9 cellular contexts compared by ENCODE assay signal in genomic region chr9:100700689-100701318, GRCh38.
DNase-seq lines count a peak whose midpoint lies in the region; ATAC-seq and TF ChIP-seq lines count a peak whose summit lies in the region.
"Had no signal": no experiment of that assay in that cellular context is flagged by ENCODE, and none has a peak within 500 bp of the region (broad histone marks: within the 10 kb centered on the region; RNA-seq: fewer than 3 reads in every experiment).

No MANE protein-coding gene starts in this region.

- TF ChIP-seq EP300 in stomach (IDR thresholded peaks at IDR 0.05): no peak

- ATAC-seq in GM21723 (IDR thresholded peaks at IDR 0.05; ENCODE audit: unreplicated experiment): peak; percentile 68

- CTCF ChIA-PET in activated CD4-positive, alpha-beta memory T cell treated with anti-CD3 and anti-CD28 coated beads for 36 hours (lab: Charles Lee): interaction anchor here (2.2 kb wide), 1 partner anchor 611 kb away, joined by 9 read pairs; no protein-coding TSS in a partner anchor

- peaks cover under 1% of the 10 kb centered on the region for H3K9me3 Mint-ChIP-seq in progenitor cell of endocrine pancreas (ENCODE audit: low read depth)
- H3K9me3 Mint-ChIP-seq in activated CD4-positive, alpha-beta memory T cell treated with anti-CD3 and anti-CD28 coated beads for 36 hours: no peaks in the 10 kb centered on the region

- peak; percentile 90 for TF ChIP-seq CTCF in C4-2B (conservative IDR thresholded peaks at IDR 0.05)
- TF ChIP-seq CTCF in colonic mucosa (IDR thresholded peaks at IDR 0.05): peak; percentile 32
- TF ChIP-seq CTCF in progenitor cell of endocrine pancreas (IDR thresholded peaks at IDR 0.05; ENCODE audit: unreplicated experiment): peak; percentile 80
- TF ChIP-seq CTCF in stomach (IDR thresholded peaks at IDR 0.05): peak in 3 of 7 experiments; percentile 16 to 27 (median 21)

- POLR2A ChIA-PET in activated CD4-positive, alpha-beta memory T cell treated with anti-CD3 and anti-CD28 coated beads for 36 hours (lab: Charles Lee): no interaction called here

- no peak overlapping the region for H3K4me3 Mint-ChIP-seq in progenitor cell of endocrine pancreas (ENCODE audit: low read depth)
- no peak overlapping the region for H3K4me3 Mint-ChIP-seq in activated CD4-positive, alpha-beta memory T cell treated with anti-CD3 and anti-CD28 coated beads for 36 hours

- H3K36me3 Mint-ChIP-seq in progenitor cell of endocrine pancreas (ENCODE audit: insufficient read depth): no peaks in the 10 kb centered on the region
- H3K36me3 Mint-ChIP-seq in activated CD4-positive, alpha-beta memory T cell treated with anti-CD3 and anti-CD28 coated beads for 36 hours: no peaks in the 10 kb centered on the region

- no peaks in the 10 kb centered on the region for H3K27me3 Mint-ChIP-seq in progenitor cell of endocrine pancreas
- no peaks in the 10 kb centered on the region for H3K27me3 Mint-ChIP-seq in activated CD4-positive, alpha-beta memory T cell treated with anti-CD3 and anti-CD28 coated beads for 36 hours

- peaks cover 11% of the 10 kb centered on the region for H3K4me1 Mint-ChIP-seq in progenitor cell of endocrine pancreas (ENCODE audit: low read depth)
- no peaks in the 10 kb centered on the region for H3K4me1 Mint-ChIP-seq in activated CD4-positive, alpha-beta memory T cell treated with anti-CD3 and anti-CD28 coated beads for 36 hours (ENCODE audit: low read depth)

- H3K4me1 ChIP-seq in colonic mucosa (no peaks in the 10 kb centered on the region), stomach (peaks cover 0 to 7% (median 0%) of the 10 kb centered on the region in 4 donors)

- H3K27me3 ChIP-seq in colonic mucosa (no peaks in the 10 kb centered on the region), stomach (no peaks in the 10 kb centered on the region)

- no peak for TF ChIP-seq POLR2A in stomach (IDR thresholded peaks at IDR 0.05)

- DNase-seq in NCI-H345 treated with DMSO at 0.1 percent for 48 hours (lab: John Stamatoyannopoulos, UW; ENCODE audit: unreplicated experiment): peak; percentile 24
- DNase-seq in colonic mucosa: no peak
- DNase-seq in progenitor cell of endocrine pancreas (ENCODE audit: low spot score, unreplicated experiment): no peak
- no peak for DNase-seq in AG08396 (ENCODE audit: low spot score)
- no peak for DNase-seq in activated CD4-positive, alpha-beta memory T cell treated with anti-CD3 and anti-CD28 coated beads for 36 hours
- no peak for DNase-seq in stomach

- H3K4me3 ChIP-seq in colonic mucosa (no peak overlapping the region), stomach (no peak overlapping the region)

- no peaks in the 10 kb centered on the region for H3K9me3 ChIP-seq in colonic mucosa
- H3K9me3 ChIP-seq in stomach: no peaks in the 10 kb centered on the region

- no peak overlapping the region for H3K9ac ChIP-seq in colonic mucosa (ENCODE audit: low read depth in 2 of 2, low read length in 2 of 2)

- no peak overlapping the region for H3K27ac Mint-ChIP-seq in progenitor cell of endocrine pancreas
- H3K27ac Mint-ChIP-seq in activated CD4-positive, alpha-beta memory T cell treated with anti-CD3 and anti-CD28 coated beads for 36 hours: no peak overlapping the region

- no peaks in the 10 kb centered on the region for H3K36me3 ChIP-seq in colonic mucosa
- H3K36me3 ChIP-seq in stomach: no peaks in the 10 kb centered on the region

- 11 to 25% (median 15%) methylated on average over 5 of the region's 5 CpGs for WGBS in stomach, 5 donors

- H3K27ac ChIP-seq in C4-2B (peak overlapping the region; percentile 63; the same call in 1 of the 2 replicates), colonic mucosa (no peak overlapping the region), stomach (no peak overlapping the region)
- H3K27ac ChIP-seq: HL-60 had no signal

- intact Hi-C loops in colonic mucosa (cut with DNase I) (no loop called here), stomach (cut with DNase I; ENCODE audit: low total_unique reads) (no loop called here)
- intact Hi-C loops in activated CD4-positive, alpha-beta memory T cell treated with anti-CD3 and anti-CD28 coated beads for 36 hours (cut with micrococcal nuclease): loop anchor here (2.0 to 5.0 kb wide), 2 partner anchors 99 to 610 kb away; no protein-coding TSS in a partner anchor
